ENCODE assay signal across 23 cellular contexts in the genomic region with DNA sequence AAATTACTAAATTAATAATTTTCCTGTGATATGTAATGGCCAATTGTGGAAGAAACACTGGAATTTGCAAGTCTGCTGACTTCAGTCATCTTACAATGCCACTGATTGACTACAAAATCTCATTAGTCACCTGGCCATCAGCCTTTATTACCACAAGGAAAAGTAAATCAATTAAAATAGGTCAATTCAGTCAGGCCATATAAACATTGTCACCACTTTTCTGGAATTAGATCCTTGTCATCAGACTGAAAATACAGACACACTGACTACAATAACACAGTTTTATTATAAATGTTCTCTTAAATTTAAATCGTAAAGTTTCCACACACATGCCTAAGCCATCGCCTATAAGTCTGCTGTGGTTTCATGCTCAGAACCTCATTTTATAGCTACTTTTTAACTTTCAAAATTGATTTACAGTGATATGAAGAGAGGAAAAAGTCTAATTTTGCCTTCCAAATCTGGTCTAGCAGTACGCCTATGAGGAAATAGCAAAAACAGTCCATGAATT. TPM values are rescaled to one million over a fixed set of nuclear protein-coding genes. Genes with fewer than 3 reads are reported as not detected.
A peak's percentile ranks its signal among the peaks of the same experiment; 100 is the strongest.
DNase-seq lines count a peak whose midpoint lies in the region; ATAC-seq and TF ChIP-seq lines count a peak whose summit lies in the region.
"Had no signal": no experiment of that assay in that cellular context is flagged by ENCODE, and none has a peak within 500 bp of the region (broad histone marks: within the 10 kb centered on the region; RNA-seq: fewer than 3 reads in every experiment).

No MANE protein-coding gene starts in this region.

- H3K27me3 Mint-ChIP-seq in CD4-positive, CD25-positive, alpha-beta regulatory T cell: no peaks in the 10 kb centered on the region
- H3K27me3 Mint-ChIP-seq: CD4-positive, alpha-beta memory T cell had no signal

- POLR2A ChIA-PET in HEK293T (lab: Yijun Ruan, JAX): no interaction called here
- POLR2A ChIA-PET in Panc1 (lab: Charles Lee): no interaction called here

- H3K27ac Mint-ChIP-seq in CD4-positive, CD25-positive, alpha-beta regulatory T cell: peak overlapping the region in 2 of 3 donors; percentile 70 to 86
- H3K27ac Mint-ChIP-seq: CD14-positive monocyte; CD4-positive, alpha-beta memory T cell; GM23338; H9 had no signal

- no TSS peak for BruUV-seq in Panc1 (replicated peaks; lab: Mats Ljungman, UMichigan)

- in situ Hi-C loops in Panc1 (cut with HindIII; ENCODE audit: low pct_unique_long_range_greater_than_20kb, low sequenced_read_pairs): no loop called here

- no peaks in the 10 kb centered on the region for H3K27me3 ChIP-seq in CD4-positive, CD25-positive, alpha-beta regulatory T cell (ENCODE audit: control insufficient read depth, insufficient read depth, low read length)
- no peaks in the 10 kb centered on the region for H3K27me3 ChIP-seq in Panc1 (ENCODE audit: control insufficient read depth, insufficient read depth, low read length)
- H3K27me3 ChIP-seq: BE2C; BLaER1 treated with 17β-estradiol and CSF1 and Interleukin-3, amounts not matched to agents 10 nM and 100 nM had no signal

- peak overlapping the region; percentile 80 for H3K4me3 ChIP-seq in CD4-positive, CD25-positive, alpha-beta regulatory T cell (ENCODE audit: low read depth, low read length)
- no peak overlapping the region for H3K4me3 ChIP-seq in Panc1 (ENCODE audit: low read depth in 2 of 2, low read length in 2 of 2)
- H3K4me3 ChIP-seq: BLaER1 treated with 17β-estradiol and CSF1 and Interleukin-3, amounts not matched to agents 10 nM and 100 nM; GM12878; GM23338 had no signal

- DNase-seq in CD4-positive, CD25-positive, alpha-beta regulatory T cell: no peak
- DNase-seq in HEK293T (ENCODE audit: extremely low spot score) (no peak), Panc1 (ENCODE audit: low read depth, low spot score) (no peak), left kidney (ENCODE audit: low read depth, low spot score) (peak; percentile 5), HuH-7.5 (ENCODE audit: low spot score) (no peak)
- DNase-seq: AML-193; BE2C; Calu3; CD4-positive, alpha-beta memory T cell; COR-L47; DMS53; DND-41; EL; GDM1; H9 had no signal

- TF ChIP-seq CTCF in Panc1 (IDR thresholded peaks at IDR 0.05): no peak

- H3K9me3 ChIP-seq in CD4-positive, CD25-positive, alpha-beta regulatory T cell (ENCODE audit: control insufficient read depth in 2 of 2, low read length in 2 of 2): no peaks in the 10 kb centered on the region
- no peaks in the 10 kb centered on the region for H3K9me3 ChIP-seq in Panc1 (ENCODE audit: control insufficient read depth, insufficient read depth, low read depth, low read length)
- H3K9me3 ChIP-seq: BE2C; BLaER1 treated with 17β-estradiol and CSF1 and Interleukin-3, amounts not matched to agents 10 nM and 100 nM had no signal

- H3K4me1 Mint-ChIP-seq in CD4-positive, CD25-positive, alpha-beta regulatory T cell: peaks cover 19 to 71% (median 31%) of the 10 kb centered on the region in 4 donors
- H3K4me1 Mint-ChIP-seq: CD14-positive monocyte; CD4-positive, alpha-beta memory T cell; GM23338; H9 had no signal

- H3K36me3 Mint-ChIP-seq in CD4-positive, CD25-positive, alpha-beta regulatory T cell: peaks cover 42% of the 10 kb centered on the region
- H3K36me3 Mint-ChIP-seq: CD4-positive, alpha-beta memory T cell had no signal

- H3K4me1 ChIP-seq in CD4-positive, CD25-positive, alpha-beta regulatory T cell (ENCODE audit: control insufficient read depth, insufficient read depth, low read length, poor library complexity, severe bottlenecking): peaks cover 12% of the 10 kb centered on the region
- no peaks in the 10 kb centered on the region for H3K4me1 ChIP-seq in Panc1 (ENCODE audit: control insufficient read depth, insufficient read depth, low read length)
- H3K4me1 ChIP-seq: BE2C; BLaER1 treated with 17β-estradiol and CSF1 and Interleukin-3, amounts not matched to agents 10 nM and 100 nM had no signal

- ATAC-seq in CD4-positive, CD25-positive, alpha-beta regulatory T cell (ENCODE audit: low read depth in 2 of 2): no peak
- no peak for ATAC-seq in Panc1
- ATAC-seq in GM19467 (IDR thresholded peaks at IDR 0.05; ENCODE audit: unreplicated experiment): no peak
- no peak for ATAC-seq in HG02588 (IDR thresholded peaks at IDR 0.05; ENCODE audit: unreplicated experiment)
- ATAC-seq: GM12878, GM23338, HCT116 had no signal

- intact Hi-C loops in Panc1 (cut with micrococcal nuclease; ENCODE audit: unreplicated experiment): no loop called here

- CTCF ChIA-PET in HEK293T (lab: Yijun Ruan, JAX) (no interaction called here), Panc1 (lab: Charles Lee) (no interaction called here)

- H3K9me3 Mint-ChIP-seq in CD4-positive, CD25-positive, alpha-beta regulatory T cell: peaks cover 0 to 4% (median 0%) of the 10 kb centered on the region in 7 donors
- H3K9me3 Mint-ChIP-seq: CD14-positive monocyte; CD4-positive, alpha-beta memory T cell; GM23338; H9 had no signal

- peak overlapping the region; percentile 38 to 54 (median 50) for H3K4me3 Mint-ChIP-seq in CD4-positive, CD25-positive, alpha-beta regulatory T cell
- H3K4me3 Mint-ChIP-seq: CD14-positive monocyte, GM23338, H9 had no signal

- H3K27ac ChIP-seq in CD4-positive, CD25-positive, alpha-beta regulatory T cell (ENCODE audit: insufficient read depth, low read length, poor library complexity, severe bottlenecking): peak overlapping the region; percentile 70
- 0 out of 2 replicates have a peak overlapping the region, but pooled peaks have one; percentile 2 for H3K27ac ChIP-seq in Panc1 (ENCODE audit: low read length)
- H3K27ac ChIP-seq: 22Rv1; BLaER1 treated with 17β-estradiol and CSF1 and Interleukin-3, amounts not matched to agents 10 nM and 100 nM had no signal

- peaks cover 49% of the 10 kb centered on the region for H3K36me3 ChIP-seq in CD4-positive, CD25-positive, alpha-beta regulatory T cell (ENCODE audit: control insufficient read depth, insufficient read depth, low read length)
- H3K36me3 ChIP-seq in Panc1 (ENCODE audit: control insufficient read depth, insufficient read depth, low read length): no peaks in the 10 kb centered on the region; the same call in 1 of the 2 replicates
- H3K36me3 ChIP-seq: BE2C had no signal

TF ChIP-seq in HEK293T, 16 proteins besides CTCF, POLR2A, EP300 and RAD21:
- TF ChIP-seq ELF4 (IDR thresholded peaks at IDR 0.05): no peak
- TF ChIP-seq, protein P1, sequence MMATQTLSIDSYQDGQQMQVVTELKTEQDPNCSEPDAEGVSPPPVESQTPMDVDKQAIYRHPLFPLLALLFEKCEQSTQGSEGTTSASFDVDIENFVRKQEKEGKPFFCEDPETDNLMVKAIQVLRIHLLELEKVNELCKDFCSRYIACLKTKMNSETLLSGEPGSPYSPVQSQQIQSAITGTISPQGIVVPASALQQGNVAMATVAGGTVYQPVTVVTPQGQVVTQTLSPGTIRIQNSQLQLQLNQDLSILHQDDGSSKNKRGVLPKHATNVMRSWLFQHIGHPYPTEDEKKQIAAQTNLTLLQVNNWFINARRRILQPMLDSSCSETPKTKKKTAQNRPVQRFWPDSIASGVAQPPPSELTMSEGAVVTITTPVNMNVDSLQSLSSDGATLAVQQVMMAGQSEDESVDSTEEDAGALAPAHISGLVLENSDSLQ (IDR thresholded peaks at IDR 0.05): peak; percentile 75
TF ChIP-seq in HEK293T: peak in this region for 1.

RNA-seq across cellular contexts. Expression of a gene that starts 54.2 kb away (rescaled TPM):
- total RNA-seq in CD4-positive, CD25-positive, alpha-beta regulatory T cell: 99.5 TPM
- polyA plus RNA-seq in CD4-positive, CD25-positive, alpha-beta regulatory T cell: 10 to 100 TPM; 38.0 to 64.2 (median 60.4) TPM
- 21.3 TPM for total RNA-seq in Panc1 (2021; ENCODE audit: unreplicated experiment)
- polyA plus RNA-seq in Panc1 (2012; ENCODE audit: insufficient read length): 4.0 TPM
- polyA plus RNA-seq: GM12878 had no signal
